15 cellular contexts compared by ENCODE assay signal in genomic region chr6:71373943-71374342, GRCh38.
DNase-seq lines count a peak whose midpoint lies in the region; ATAC-seq and TF ChIP-seq lines count a peak whose summit lies in the region.
"Had no signal": no experiment of that assay in that cellular context is flagged by ENCODE, and none has a peak within 500 bp of the region (broad histone marks: within the 10 kb centered on the region; RNA-seq: fewer than 3 reads in every experiment).

No MANE protein-coding gene starts in this region.

- H3K4me1 Mint-ChIP-seq in Calu3 (ENCODE audit: low read depth, unreplicated experiment), result peaks cover 48% of the 10 kb centered on the region
- H3K4me1 Mint-ChIP-seq: CD4-positive, CD25-positive, alpha-beta regulatory T cell; CD8-positive, alpha-beta memory T cell; IgD-negative memory B cell had no signal

- no peak for ATAC-seq in HG03175 (IDR thresholded peaks at IDR 0.05; ENCODE audit: unreplicated experiment)
- ATAC-seq in HG03139 (IDR thresholded peaks at IDR 0.05; ENCODE audit: unreplicated experiment), result no peak
- ATAC-seq: HepG2 had no signal

- no peak for DNase-seq in Calu3
- DNase-seq in adipocyte (ENCODE audit: low read depth), result no peak
- DNase-seq in fibroblast of gingiva (ENCODE audit: low read depth), result peak; percentile 77
- no peak for DNase-seq in prostate gland (ENCODE audit: low spot score)
- DNase-seq: BE2C; C1 segment of cervical spinal cord; CD4-positive, CD25-positive, alpha-beta regulatory T cell; CD8-positive, alpha-beta memory T cell; COR-L47; GM23248; HCEC 1CT had no signal

- H3K36me3 Mint-ChIP-seq in Calu3 (ENCODE audit: insufficient read depth, unreplicated experiment), result peaks cover 75% of the 10 kb centered on the region
- H3K36me3 Mint-ChIP-seq: CD4-positive, CD25-positive, alpha-beta regulatory T cell; CD8-positive, alpha-beta memory T cell; IgD-negative memory B cell had no signal

- H3K27ac Mint-ChIP-seq in Calu3 (ENCODE audit: unreplicated experiment), result peak overlapping the region; percentile 78
- H3K27ac Mint-ChIP-seq: CD4-positive, CD25-positive, alpha-beta regulatory T cell; CD8-positive, alpha-beta memory T cell; IgD-negative memory B cell had no signal

- no peaks in the 10 kb centered on the region for H3K27me3 ChIP-seq in adipocyte (replicated peaks; ENCODE audit: control insufficient read depth, insufficient read depth, low read length)
- no peaks in the 10 kb centered on the region for H3K27me3 ChIP-seq in prostate gland (replicated peaks; ENCODE audit: insufficient read depth)

- no peak overlapping the region for H3K4me3 Mint-ChIP-seq in Calu3 (ENCODE audit: low read depth, unreplicated experiment)
- H3K4me3 Mint-ChIP-seq: CD4-positive, CD25-positive, alpha-beta regulatory T cell; CD8-positive, alpha-beta memory T cell; IgD-negative memory B cell had no signal

- no TSS peak for BruUV-seq in Calu3 (replicated peaks; lab: Mats Ljungman, UMichigan)

- no peaks in the 10 kb centered on the region for H3K9me3 Mint-ChIP-seq in Calu3 (ENCODE audit: low read depth, unreplicated experiment)
- H3K9me3 Mint-ChIP-seq: IgD-negative memory B cell had no signal

- no peak for TF ChIP-seq POLR2A in prostate gland (IDR thresholded peaks at IDR 0.05)

- H3K27ac ChIP-seq in prostate gland, result no peak overlapping the region
- H3K27ac ChIP-seq: GM23248 had no signal

- TF ChIP-seq CTCF in Calu3 (IDR thresholded peaks at IDR 0.05; ENCODE audit: unreplicated experiment) (no peak), prostate gland (IDR thresholded peaks at IDR 0.05) (no peak)

- intact Hi-C loops in Calu3 (cut with micrococcal nuclease; ENCODE audit: unreplicated experiment) (loop anchor here (2.0 kb wide), 1 partner anchor 71 kb away; no protein-coding TSS in a partner anchor), prostate gland (cut with DNase I) (no loop called here)

- H3K36me3 ChIP-seq in adipocyte (ENCODE audit: control insufficient read depth, insufficient read depth, low read length, severe bottlenecking) (peaks cover 30% of the 10 kb centered on the region), prostate gland (no peaks in the 10 kb centered on the region)
- H3K36me3 ChIP-seq: BE2C had no signal

- 97% methylated on average over 1 of the region's 1 CpG for WGBS in prostate gland

- H3K4me3 ChIP-seq in adipocyte (ENCODE audit: low read length) (peak overlapping the region; percentile 31), prostate gland (no peak overlapping the region)
- H3K4me3 ChIP-seq: GM23248 had no signal

- H3K9me3 ChIP-seq in adipocyte (ENCODE audit: control insufficient read depth, low read length) (no peaks in the 10 kb centered on the region), prostate gland (no peaks in the 10 kb centered on the region)
- H3K9me3 ChIP-seq: BE2C had no signal

- no peak overlapping the region for H3K9ac ChIP-seq in adipocyte (ENCODE audit: low read length)
- H3K9ac ChIP-seq: GM23248 had no signal

- no peaks in the 10 kb centered on the region for H3K27me3 Mint-ChIP-seq in Calu3 (ENCODE audit: unreplicated experiment)
- H3K27me3 Mint-ChIP-seq: CD4-positive, CD25-positive, alpha-beta regulatory T cell had no signal

- CTCF ChIA-PET in Calu3 (lab: Charles Lee), result interaction anchor here (1.0 kb wide), 1 partner anchor 12 kb away, joined by 3 read pairs; no protein-coding TSS in a partner anchor

- H3K4me1 ChIP-seq in adipocyte (ENCODE audit: control insufficient read depth, insufficient read depth, low read length) (peaks cover 15% of the 10 kb centered on the region), prostate gland (replicated peaks) (no peaks in the 10 kb centered on the region)
- H3K4me1 ChIP-seq: BE2C had no signal
